Comparison of ENCODE assay signal across 31 cellular contexts in the genomic region with DNA sequence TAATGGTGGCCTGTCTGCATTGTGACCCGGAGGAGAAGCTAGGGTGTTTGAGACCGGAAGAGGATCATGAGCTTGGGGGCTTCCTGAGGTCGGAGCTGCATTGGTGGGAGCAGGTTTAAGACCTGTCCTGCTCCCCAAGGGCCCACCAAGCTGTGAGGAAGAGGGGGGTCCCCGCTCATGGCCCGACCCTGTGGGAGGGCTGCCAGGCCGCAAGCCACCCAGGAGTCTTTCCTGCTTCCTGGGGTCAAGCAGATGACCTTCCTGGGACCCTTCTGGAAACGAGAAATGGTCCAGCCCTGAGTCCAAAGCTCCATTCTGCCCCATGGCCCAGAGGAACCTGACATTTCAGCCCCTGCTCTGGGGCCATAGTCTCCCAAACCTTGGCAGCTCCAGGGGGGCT.
DNase-seq lines count a peak whose midpoint lies in the region; ATAC-seq, FAIRE-seq and TF ChIP-seq lines count a peak whose summit lies in the region.
"Had no signal": no experiment of that assay in that cellular context is flagged by ENCODE, and none has a peak within 500 bp of the region (broad histone marks: within the 10 kb centered on the region; RNA-seq: fewer than 3 reads in every experiment).

No MANE protein-coding gene starts in this region.

- no peak overlapping the region for H2AFZ ChIP-seq in H9 (ENCODE audit: low read length)
- H2AFZ ChIP-seq in osteoblast (ENCODE audit: low read length) = no peak overlapping the region

- H4K8ac ChIP-seq in H9 (replicated peaks; ENCODE audit: insufficient read length, low read depth, low read length) = no peak overlapping the region

- no peak for ATAC-seq in HG02623 (IDR thresholded peaks at IDR 0.05; ENCODE audit: unreplicated experiment)
- ATAC-seq in WTC11 = no peak
- ATAC-seq: natural killer cell, Panc1, pancreas, T-cell had no signal

- H3K27ac ChIP-seq in BLaER1 (peak overlapping the region; percentile 92), H9 (ENCODE audit: insufficient read length, low read depth, low read length) (no peak overlapping the region), kidney (ENCODE audit: low read depth in 2 of 2, low read length in 2 of 2) (no peak overlapping the region), osteoblast (ENCODE audit: low read depth, low read length) (no peak overlapping the region)
- H3K27ac ChIP-seq: coronary artery, pancreas, tibial artery had no signal

- H3K56ac ChIP-seq in H9 (ENCODE audit: insufficient read length, low read depth, low read length) = no peak overlapping the region

- H3K9me3 Mint-ChIP-seq in H9 (no peaks in the 10 kb centered on the region), WTC11 (no peaks in the 10 kb centered on the region)
- H3K9me3 Mint-ChIP-seq: natural killer cell, T-cell had no signal

- H3K36me3 ChIP-seq in BLaER1 = no peaks in the 10 kb centered on the region
- no peaks in the 10 kb centered on the region for H3K36me3 ChIP-seq in kidney (ENCODE audit: control insufficient read depth in 1 of 2, insufficient read depth in 2 of 2, low read length in 2 of 2)
- H3K36me3 ChIP-seq in osteoblast (ENCODE audit: insufficient read depth, low read length) = no peaks in the 10 kb centered on the region
- H3K36me3 ChIP-seq: BE2C, pancreas, tibial artery had no signal

- H3K4me1 ChIP-seq in BLaER1 (peaks cover 99% of the 10 kb centered on the region), H9 (ENCODE audit: insufficient read depth, low read length) (no peaks in the 10 kb centered on the region), kidney (ENCODE audit: control insufficient read depth in 1 of 2, insufficient read depth in 1 of 2, low read depth in 1 of 2, low read length in 2 of 2) (peaks cover 7 to 15% of the 10 kb centered on the region in 2 donors), osteoblast (ENCODE audit: insufficient read depth, low read length) (peaks cover 4% of the 10 kb centered on the region)
- H3K4me1 ChIP-seq: pancreas had no signal

- DNase-seq in H9 (no peak), kidney (peak; percentile 59), osteoblast (ENCODE audit: insufficient read length, low spot score, missing footprints) (peak; percentile 81), WTC11 (ENCODE audit: low spot score) (no peak)
- DNase-seq in activated CD4-positive, CD25-positive, alpha-beta regulatory T cell (lab: John Stamatoyannopoulos, UW) = no peak
- DNase-seq: activated CD4-positive, alpha-beta T cell treated with anti-CD3 and anti-CD28 coated beads, Interleukin-2, amount 50 U/mL, for 1 hour; activated effector memory CD4-positive, alpha-beta T cell treated with Interleukin-2 at 50 U/mL for 16 hours; activated T-cell treated with anti-CD3 and anti-CD28 coated beads, Interleukin-2, amount 50 U/mL, for 1 hour; anterior cingulate cortex; BE2C; effector memory CD4-positive, alpha-beta T cell; MM.1S; natural killer cell; NCI-H1417 treated with DMSO at 0.1 percent for 48 hours; NCI-H2081; NCI-H748 treated with DMSO at 0.1 percent for 48 hours; SIG-M5; stimulated activated CD4-positive, alpha-beta T cell treated with anti-CD3 and anti-CD28 coated beads, Interleukin-12 subunit alpha, Interleukin-12 subunit beta, amount 100 ng/mL, for 4 hours; stimulated activated CD4-positive, alpha-beta T cell treated with anti-CD3 and anti-CD28 coated beads, Interleukin-2, amount 100 ng/mL, for 48 hours; T-cell; tibial artery had no signal

- POLR2A ChIA-PET in WTC11 (lab: Charles Lee) = no interaction called here

- H3K4ac ChIP-seq in H9 (ENCODE audit: low read depth, low read length) = no peak overlapping the region

- intact Hi-C loops in kidney (cut with DNase I) = no loop called here

- no CpG with 5 or more reads among the region's 7 CpGs for WGBS in H9 (ENCODE audit: extremely low coverage, insufficient read length, low lambda C conversion rate)

- H3K4me3 Mint-ChIP-seq in H9 (no peak overlapping the region), WTC11 (no peak overlapping the region)
- H3K4me3 Mint-ChIP-seq: activated naive CD8-positive, alpha-beta T cell; natural killer cell; T-cell had no signal

- peaks cover 2% of the 10 kb centered on the region; the same call in 1 of the 2 replicates for H3K27me3 Mint-ChIP-seq in H9 (ENCODE audit: low read depth)
- H3K27me3 Mint-ChIP-seq in WTC11 (ENCODE audit: low read depth) = no peaks in the 10 kb centered on the region
- H3K27me3 Mint-ChIP-seq: activated naive CD8-positive, alpha-beta T cell had no signal

- H3T11ph ChIP-seq in H9 (ENCODE audit: low read length) = no peak overlapping the region

- no peaks in the 10 kb centered on the region for H4K20me1 ChIP-seq in BLaER1
- no peaks in the 10 kb centered on the region for H4K20me1 ChIP-seq in H9 (ENCODE audit: control insufficient read depth, insufficient read depth, insufficient read length)
- no peaks in the 10 kb centered on the region for H4K20me1 ChIP-seq in osteoblast (ENCODE audit: insufficient read depth, low read length)

- no peak overlapping the region for H3K14ac ChIP-seq in H9 (ENCODE audit: insufficient read depth, low read length)

- H3K9me3 ChIP-seq in BLaER1 (no peaks in the 10 kb centered on the region), H9 (ENCODE audit: control insufficient read depth, low read depth, low read length) (no peaks in the 10 kb centered on the region), kidney (ENCODE audit: control insufficient read depth in 1 of 2, low read length in 2 of 2) (no peaks in the 10 kb centered on the region), osteoblast (ENCODE audit: low read depth, low read length) (no peaks in the 10 kb centered on the region)
- H3K9me3 ChIP-seq: BE2C, mucosa of descending colon, pancreas, tibial artery had no signal

- no peaks in the 10 kb centered on the region for H3K23me2 ChIP-seq in H9 (ENCODE audit: insufficient read length, low read depth, low read length, poor library complexity, severe bottlenecking)

- H3K27ac Mint-ChIP-seq in H9 = peak overlapping the region in 2 of 3 experiments; percentile 2 to 7; a peak in 2 of 7 replicates
- no peak overlapping the region for H3K27ac Mint-ChIP-seq in WTC11
- H3K27ac Mint-ChIP-seq: activated naive CD8-positive, alpha-beta T cell; natural killer cell; T-cell had no signal

- H3K23ac ChIP-seq in H9 (ENCODE audit: insufficient read length, low read depth, low read length) = no peak overlapping the region

- H3K9ac ChIP-seq in BLaER1 (peak overlapping the region; percentile 70; the same call in 1 of the 2 replicates), H9 (ENCODE audit: extremely low read depth, insufficient read length, low read length) (no peak overlapping the region), kidney (ENCODE audit: low read length in 2 of 2) (no peak overlapping the region)

- no peak overlapping the region for H2BK120ac ChIP-seq in H9 (ENCODE audit: low read depth, low read length, poor library complexity, severe bottlenecking)

- H3K36me3 Mint-ChIP-seq in H9 (ENCODE audit: insufficient read depth in 1 of 3, low read depth in 3 of 3) (peaks cover 0 to 2% (median 0%) of the 10 kb centered on the region in 3 experiments; a peak in 1 of 7 replicates), WTC11 (no peaks in the 10 kb centered on the region)
- H3K36me3 Mint-ChIP-seq: activated naive CD8-positive, alpha-beta T cell; natural killer cell; T-cell had no signal

- CTCF ChIA-PET in WTC11 (lab: Charles Lee) = interaction anchor here (1.3 kb wide), 1 partner anchor 51 kb away, joined by 3 read pairs; no protein-coding TSS in a partner anchor

- no peak overlapping the region for H2BK12ac ChIP-seq in H9 (ENCODE audit: insufficient read length, low read depth, low read length)

- no peak overlapping the region for H3K18ac ChIP-seq in H9 (ENCODE audit: insufficient read length, low read depth, low read length)

- H3K27me3 ChIP-seq in BLaER1 (no peaks in the 10 kb centered on the region), H9 (ENCODE audit: insufficient read depth, low read length) (no peaks in the 10 kb centered on the region), osteoblast (ENCODE audit: insufficient read depth, low read length) (peaks cover 14% of the 10 kb centered on the region)
- H3K27me3 ChIP-seq: BE2C, pancreas had no signal

- no peaks in the 10 kb centered on the region for H3K79me1 ChIP-seq in H9 (ENCODE audit: insufficient read depth, low read depth, low read length, poor library complexity, severe bottlenecking)

- peaks cover 8 to 29% of the 10 kb centered on the region in 2 experiments for H3K4me1 Mint-ChIP-seq in H9
- peaks cover 22% of the 10 kb centered on the region for H3K4me1 Mint-ChIP-seq in WTC11
- H3K4me1 Mint-ChIP-seq: natural killer cell, T-cell had no signal

- no peak for FAIRE-seq in kidney (lab: Jason Lieb, UNC)
- FAIRE-seq: bronchial epithelial cell, GM18507, GM19239, pancreas had no signal

- H2BK20ac ChIP-seq in H9 (ENCODE audit: low read depth, low read length, poor library complexity, severe bottlenecking) = no peak overlapping the region

- no peaks in the 10 kb centered on the region for H3K79me2 ChIP-seq in H9 (ENCODE audit: insufficient read depth, low read length)
- no peaks in the 10 kb centered on the region for H3K79me2 ChIP-seq in osteoblast (ENCODE audit: insufficient read depth, low read length)

- TF ChIP-seq CTCF in H9 (conservative IDR thresholded peaks at IDR 0.05) = no peak
- TF ChIP-seq CTCF in kidney (IDR thresholded peaks at IDR 0.05; ENCODE audit: borderline replicate concordance, extremely low read depth, insufficient read depth) = no peak
- no peak for TF ChIP-seq CTCF in osteoblast (IDR thresholded peaks at IDR 0.05; ENCODE audit: extremely low read depth, low read depth, low read length)
- TF ChIP-seq CTCF in WTC11 (IDR thresholded peaks at IDR 0.05) = no peak

- no peak overlapping the region for H4K91ac ChIP-seq in H9 (ENCODE audit: insufficient read length, low read depth, low read length)

- H2BK15ac ChIP-seq in H9 (ENCODE audit: low read depth, low read length) = no peak overlapping the region

- H3K4me2 ChIP-seq in BLaER1 = peak overlapping the region; percentile 92
- no peak overlapping the region for H3K4me2 ChIP-seq in H9 (ENCODE audit: insufficient read depth, insufficient read length, low read length)
- H3K4me2 ChIP-seq in osteoblast (ENCODE audit: insufficient read depth, low read length) = no peak overlapping the region

- no peak overlapping the region for H3K4me3 ChIP-seq in BLaER1
- H3K4me3 ChIP-seq in kidney (ENCODE audit: low read length in 2 of 2) = no peak overlapping the region
- no peak overlapping the region for H3K4me3 ChIP-seq in osteoblast (ENCODE audit: insufficient read depth, low read length)
- H3K4me3 ChIP-seq: coronary artery, mucosa of descending colon, pancreas, tibial artery had no signal

- no peak overlapping the region for H4K5ac ChIP-seq in H9 (ENCODE audit: insufficient read length, low read depth, low read length)

- no peak overlapping the region for H2AK5ac ChIP-seq in H9 (ENCODE audit: insufficient read length, low read length)

- no peak overlapping the region for H2BK5ac ChIP-seq in H9 (ENCODE audit: insufficient read length, low read length)

Comparison
In these comparisons a context has a peak if more than half of its experiments do, and no peak if none do; other contexts are left out.
1. DNase-seq: peak in kidney (single experiment) and osteoblast (single experiment); none in H9 (single experiment), WTC11 (single experiment) and activated CD4-positive, CD25-positive, alpha-beta regulatory T cell (0 of 4).